9 cellular contexts compared by ENCODE assay signal in genomic region chr3:25897019-25897418, GRCh38.
A peak's percentile ranks its signal among the peaks of the same experiment; 100 is the strongest.
DNase-seq lines count a peak whose midpoint lies in the region; ATAC-seq and TF ChIP-seq lines count a peak whose summit lies in the region.
"Had no signal": no experiment of that assay in that cellular context is flagged by ENCODE, and none has a peak within 500 bp of the region (broad histone marks: within the 10 kb centered on the region; RNA-seq: fewer than 3 reads in every experiment).

No MANE protein-coding gene starts in this region.

- BruUV-seq in Panc1 (replicated peaks; lab: Mats Ljungman, UMichigan) = no TSS peak

- POLR2A ChIA-PET in Panc1 (lab: Charles Lee) = no interaction called here
- POLR2A ChIA-PET in CD8-positive, alpha-beta memory T cell (lab: Charles Lee) = no interaction called here

- no peak overlapping the region for H3K4me3 ChIP-seq in Panc1 (ENCODE audit: low read depth in 2 of 2, low read length in 2 of 2)
- no peak overlapping the region for H3K4me3 ChIP-seq in left lung
- H3K4me3 ChIP-seq in CD8-positive, alpha-beta memory T cell (ENCODE audit: low read length) = no peak overlapping the region

- peak; percentile 62 for TF ChIP-seq CTCF in Panc1 (IDR thresholded peaks at IDR 0.05)
- no peak for TF ChIP-seq CTCF in left lung (IDR thresholded peaks at IDR 0.05)

- DNase-seq in SIG-M5 treated with dmso at 0.1 percent for 504 hours (lab: John Stamatoyannopoulos, UW; ENCODE audit: unreplicated experiment) (peak; percentile 27), SIG-M5 (lab: John Stamatoyannopoulos, UW) (no peak), Panc1 (ENCODE audit: low read depth, low spot score) (peak; percentile 12), memory B cell (ENCODE audit: low spot score in 2 of 2) (no peak), left lung (no peak)
- no peak for DNase-seq in CD8-positive, alpha-beta memory T cell
- no peak for DNase-seq in effector memory CD8-positive, alpha-beta T cell

- no peaks in the 10 kb centered on the region; the same call in 1 of the 2 replicates for H3K36me3 ChIP-seq in Panc1 (ENCODE audit: control insufficient read depth, insufficient read depth, low read length)
- H3K36me3 ChIP-seq in left lung = no peaks in the 10 kb centered on the region
- H3K36me3 ChIP-seq in CD8-positive, alpha-beta memory T cell (ENCODE audit: insufficient read depth, low read length) = no peaks in the 10 kb centered on the region

- ATAC-seq in HG02798 (IDR thresholded peaks at IDR 0.05; ENCODE audit: poor library complexity, unreplicated experiment) (peak; percentile 84), Panc1 (no peak), memory B cell (ENCODE audit: low read depth) (peak; percentile 27), left lung (no peak)
- no peak for ATAC-seq in effector memory CD8-positive, alpha-beta T cell (replicated peaks)

- H3K27me3 ChIP-seq in Panc1 (ENCODE audit: control insufficient read depth, insufficient read depth, low read length) (no peaks in the 10 kb centered on the region), left lung (no peaks in the 10 kb centered on the region)
- no peaks in the 10 kb centered on the region for H3K27me3 ChIP-seq in CD8-positive, alpha-beta memory T cell (ENCODE audit: insufficient read depth, low read length, poor library complexity, severe bottlenecking)

- CTCF ChIA-PET in Panc1 (lab: Charles Lee) = no interaction called here
- CTCF ChIA-PET in CD8-positive, alpha-beta memory T cell (lab: Charles Lee) = no interaction called here

- H3K9me3 ChIP-seq in Panc1 (ENCODE audit: control insufficient read depth, insufficient read depth, low read depth, low read length) (no peaks in the 10 kb centered on the region), left lung (no peaks in the 10 kb centered on the region)
- no peaks in the 10 kb centered on the region for H3K9me3 ChIP-seq in CD8-positive, alpha-beta memory T cell (ENCODE audit: low read length)

- no peaks in the 10 kb centered on the region for H3K36me3 Mint-ChIP-seq in memory B cell
- no peaks in the 10 kb centered on the region for H3K36me3 Mint-ChIP-seq in CD8-positive, alpha-beta memory T cell
- no peaks in the 10 kb centered on the region for H3K36me3 Mint-ChIP-seq in effector memory CD8-positive, alpha-beta T cell (ENCODE audit: insufficient read depth)

- in situ Hi-C loops in Panc1 (cut with HindIII; ENCODE audit: low pct_unique_long_range_greater_than_20kb, low sequenced_read_pairs) = no loop called here

- intact Hi-C loops in Panc1 (cut with micrococcal nuclease; ENCODE audit: unreplicated experiment) (no loop called here), left lung (cut with DNase I) (no loop called here)

- H3K9me3 Mint-ChIP-seq in memory B cell = no peaks in the 10 kb centered on the region
- H3K9me3 Mint-ChIP-seq in CD8-positive, alpha-beta memory T cell = no peaks in the 10 kb centered on the region
- H3K9me3 Mint-ChIP-seq in effector memory CD8-positive, alpha-beta T cell = no peaks in the 10 kb centered on the region
- H3K9me3 Mint-ChIP-seq: nephron had no signal

- H3K27ac ChIP-seq in Panc1 (ENCODE audit: low read length) (no peak overlapping the region), left lung (no peak overlapping the region)
- H3K27ac ChIP-seq in CD8-positive, alpha-beta memory T cell (ENCODE audit: low read depth, low read length) = no peak overlapping the region

- H3K27me3 Mint-ChIP-seq in memory B cell = peaks cover 2% of the 10 kb centered on the region
- H3K27me3 Mint-ChIP-seq in CD8-positive, alpha-beta memory T cell = no peaks in the 10 kb centered on the region
- no peaks in the 10 kb centered on the region for H3K27me3 Mint-ChIP-seq in effector memory CD8-positive, alpha-beta T cell

- H3K4me1 ChIP-seq in Panc1 (ENCODE audit: control insufficient read depth, insufficient read depth, low read length) (no peaks in the 10 kb centered on the region), left lung (no peaks in the 10 kb centered on the region)
- peaks cover 6% of the 10 kb centered on the region for H3K4me1 ChIP-seq in CD8-positive, alpha-beta memory T cell (ENCODE audit: insufficient read depth, low read length)

- H3K27ac Mint-ChIP-seq in memory B cell = no peak overlapping the region
- H3K27ac Mint-ChIP-seq in CD8-positive, alpha-beta memory T cell = no peak overlapping the region
- no peak overlapping the region for H3K27ac Mint-ChIP-seq in effector memory CD8-positive, alpha-beta T cell
- H3K27ac Mint-ChIP-seq: nephron had no signal

- no peak overlapping the region for H3K4me3 Mint-ChIP-seq in memory B cell
- H3K4me3 Mint-ChIP-seq in CD8-positive, alpha-beta memory T cell = no peak overlapping the region
- H3K4me3 Mint-ChIP-seq in effector memory CD8-positive, alpha-beta T cell = no peak overlapping the region
- H3K4me3 Mint-ChIP-seq: nephron had no signal

- H3K4me1 Mint-ChIP-seq in memory B cell = no peaks in the 10 kb centered on the region
- H3K4me1 Mint-ChIP-seq in CD8-positive, alpha-beta memory T cell = peaks cover 4 to 17% (median 12%) of the 10 kb centered on the region in 3 donors
- peaks cover 0 to 4% of the 10 kb centered on the region in 2 donors for H3K4me1 Mint-ChIP-seq in effector memory CD8-positive, alpha-beta T cell (ENCODE audit: low read depth in 2 of 2)

Comparison
In these comparisons a context has a peak if more than half of its experiments do, and no peak if none do; other contexts are left out.
1. DNase-seq: peak in SIG-M5 treated with dmso at 0.1 percent for 504 hours (single experiment) and Panc1 (single experiment); none in SIG-M5 (single experiment), memory B cell (0 of 2), left lung (0 of 2), CD8-positive, alpha-beta memory T cell (0 of 5) and effector memory CD8-positive, alpha-beta T cell (0 of 3).
2. ATAC-seq: peak in HG02798 (single experiment) and memory B cell (single experiment); none in Panc1 (single experiment), left lung (single experiment) and effector memory CD8-positive, alpha-beta T cell (single experiment).